ENCODE assay signal across 8 cellular contexts in genomic region chr1:235328271-235329138, GRCh38. TPM values are rescaled to one million over a fixed set of nuclear protein-coding genes. Genes with fewer than 3 reads are reported as not detected.
A peak's percentile ranks its signal among the peaks of the same experiment; 100 is the strongest.
DNase-seq lines count a peak whose midpoint lies in the region; ATAC-seq and TF ChIP-seq lines count a peak whose summit lies in the region.

Gene GGPS1, plus strand, starts transcription at chr1:235328570. Its CDS starts 6,695 bp downstream, at chr1:235335265.

- no peak for TF ChIP-seq RAD21 in Ishikawa (IDR thresholded peaks at IDR 0.05; ENCODE audit: low read depth)

- TF ChIP-seq EP300 in Ishikawa (IDR thresholded peaks at IDR 0.05; ENCODE audit: borderline replicate concordance) = no peak

- peak within 1 kb of the TSS; percentile 91 for H3K27ac ChIP-seq in epithelial cell of prostate

- H3K4me3 ChIP-seq in mononuclear cell (ENCODE audit: low read length) = peak within 1 kb of the TSS; percentile 95

- DNase-seq in DMS153 treated with DMSO at 0.1 percent for 48 hours (lab: John Stamatoyannopoulos, UW; ENCODE audit: unreplicated experiment) (peak; percentile 83), OCI-M2 (lab: John Stamatoyannopoulos, UW; ENCODE audit: unreplicated experiment) (peak; percentile 72), activated T-cell treated with anti-CD3 and anti-CD28 coated beads for 4 hours (peak; percentile 100), epithelial cell of prostate (ENCODE audit: low read depth, low spot score) (peak; percentile 98)
- DNase-seq in stimulated activated CD8-positive, alpha-beta memory T cell treated with anti-CD3 and anti-CD28 coated beads, Interleukin-4, amount 100 ng/mL, for 1 hour (ENCODE audit: low read depth in 2 of 2, low spot score in 1 of 2) = peak; percentile 98 to 100

- peaks cover 51% of the 10 kb centered on the region for H3K4me1 ChIP-seq in mononuclear cell (ENCODE audit: insufficient read depth, low read length)

- H3K27me3 ChIP-seq in mononuclear cell (ENCODE audit: insufficient read depth, low read length) = no peaks in the 10 kb centered on the region

- H3K9me3 ChIP-seq in mononuclear cell (ENCODE audit: low read depth, low read length) = no peaks in the 10 kb centered on the region

- ATAC-seq in GM21619 (IDR thresholded peaks at IDR 0.05; ENCODE audit: unreplicated experiment) = peak; percentile 58

TF ChIP-seq in Ishikawa, 13 proteins besides CTCF, POLR2A, EP300 and RAD21:
- peak; percentile 99 for TF ChIP-seq EGR1 (IDR thresholded peaks at IDR 0.05)
- TF ChIP-seq CEBPB (IDR thresholded peaks at IDR 0.05) = no peak
- peak; percentile 47; the same call in 1 of the 2 replicates for TF ChIP-seq MAX (IDR thresholded peaks at IDR 0.05)
- peak; percentile 53; the same call in 1 of the 2 replicates for TF ChIP-seq TCF12 (IDR thresholded peaks at IDR 0.05; ENCODE audit: low read depth)
- no peak for TF ChIP-seq NFIC (IDR thresholded peaks at IDR 0.05)
- TF ChIP-seq ZBTB7A (IDR thresholded peaks at IDR 0.05; ENCODE audit: low read depth) = 0 out of 2 replicates have a peak, but pooled peaks have one; percentile 24
- TF ChIP-seq TEAD4 (IDR thresholded peaks at IDR 0.05) = no peak; the same call in 1 of the 2 replicates
- TF ChIP-seq YY1 (IDR thresholded peaks at IDR 0.05; ENCODE audit: low read depth) = peak; percentile 84
- TF ChIP-seq CREB1 (IDR thresholded peaks at IDR 0.05; ENCODE audit: low read depth) = peak; percentile 47; the same call in 1 of the 2 replicates
- TF ChIP-seq TAF1 (IDR thresholded peaks at IDR 0.05; ENCODE audit: low read depth) = peak; percentile 74

RNA-seq across cellular contexts. Expression of gene GGPS1, which starts in this region (rescaled TPM):
- total RNA-seq in mononuclear cell = 23.3 TPM

Comparison
In these comparisons a context has a peak if more than half of its experiments do, and no peak if none do; other contexts are left out.
1. Peak in every context shown above with its lines: DNase-seq, ATAC-seq, H3K4me3 ChIP-seq and H3K27ac ChIP-seq.